Comparison of ENCODE assay signal across 8 cellular contexts in the genomic region with DNA sequence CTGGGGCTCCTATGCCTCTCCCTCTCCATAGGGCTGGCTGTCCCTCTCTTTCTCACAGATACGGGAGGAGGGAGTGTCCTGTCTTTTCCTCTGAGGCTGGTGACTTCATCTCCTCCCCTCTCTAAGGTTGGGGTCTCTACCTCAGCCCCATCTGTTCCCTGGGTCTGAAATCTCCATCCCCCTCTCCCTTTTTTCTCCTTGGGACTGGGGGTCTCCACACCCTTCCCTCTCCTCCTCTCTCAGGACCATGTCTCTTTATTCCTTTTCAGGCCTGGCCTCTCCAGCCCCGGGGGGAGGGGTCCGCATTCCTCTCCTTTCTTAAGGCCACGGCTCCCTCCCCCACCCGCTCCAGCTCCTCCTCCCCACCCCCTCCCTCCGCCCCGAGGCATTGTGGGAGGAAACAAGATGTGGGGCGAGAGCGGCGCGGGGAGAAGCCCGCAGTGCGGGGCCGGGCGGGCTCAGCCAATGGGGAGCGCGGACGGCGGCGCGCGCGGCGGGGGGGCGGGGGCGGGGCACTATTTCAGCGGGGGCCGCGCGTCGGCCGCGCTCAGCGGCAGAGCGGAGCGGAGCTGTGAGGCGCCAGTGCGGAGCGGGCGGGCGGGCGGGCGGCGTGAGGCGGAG. TPM values are rescaled to one million over a fixed set of nuclear protein-coding genes. Genes with fewer than 3 reads are reported as not detected.
DNase-seq lines count a peak whose midpoint lies in the region; ATAC-seq and TF ChIP-seq lines count a peak whose summit lies in the region.

A gene (plus strand): TSS at position 550 of the 621 bp plus-strand sequence. CDS start 3,672 bp downstream, outside the sequence.

- peak within 1 kb of the TSS; percentile 83 to 85 for H3K27ac Mint-ChIP-seq in T-cell

- H3K36me3 Mint-ChIP-seq in T-cell, result peaks cover 14% of the 10 kb centered on the region

- H3K27me3 ChIP-seq in heart left ventricle, result peaks cover 0 to 3% (median 0%) of the 10 kb centered on the region in 9 donors
- H3K27me3 ChIP-seq in transverse colon, result no peaks in the 10 kb centered on the region

- peak within 1 kb of the TSS; percentile 68 to 100 (median 98) for H3K4me3 ChIP-seq in heart left ventricle
- H3K4me3 ChIP-seq in transverse colon, result peak within 1 kb of the TSS; percentile 81 to 100 (median 96)

- H3K36me3 ChIP-seq in heart left ventricle, result peaks cover 0 to 28% (median 15%) of the 10 kb centered on the region in 9 donors
- H3K36me3 ChIP-seq in transverse colon, result no peaks in the 10 kb centered on the region

- no peak for TF ChIP-seq EP300 in transverse colon (IDR thresholded peaks at IDR 0.05; ENCODE audit: low read depth)

- ATAC-seq in HG02678 (IDR thresholded peaks at IDR 0.05; ENCODE audit: unreplicated experiment) (peak; percentile 80), T-cell (replicated peaks in 1 of 4) (peak; percentile 82 to 86 (median 84)), heart left ventricle (peak; percentile 91 to 93 (median 92))

- in situ Hi-C loops in transverse colon (cut with MboI; ENCODE audit: low pct_ligation_motif_present in 1 of 4, low pct_unique_long_range_greater_than_20kb in 1 of 4, low sequenced_read_pairs in 3 of 4), result loop anchor here in 1 of 4 donors (25.0 kb wide), 2 partner anchors 96 to 221 kb away; a partner anchor contains a TSS

- 0 to 1% (median 1%) methylated on average over 9 to 45 of the region's 45 CpGs for WGBS in adipose tissue, 3 donors
- 0 to 2% (median 1%) methylated on average over 16 to 45 of the region's 45 CpGs for WGBS in heart left ventricle, 4 donors
- 0 to 1% methylated on average over 1 to 5 of the region's 45 CpGs for WGBS in transverse colon (ENCODE audit: low coverage in 1 of 2), 2 donors

- H3K4me1 ChIP-seq in heart left ventricle, result peaks cover 5 to 44% (median 38%) of the 10 kb centered on the region in 12 donors
- peaks cover 23 to 40% (median 26%) of the 10 kb centered on the region in 4 donors for H3K4me1 ChIP-seq in transverse colon

- H3K27ac ChIP-seq in adipose tissue (ENCODE audit: low read depth, low read length), result peak within 1 kb of the TSS; percentile 36
- H3K27ac ChIP-seq in heart left ventricle, result peak within 1 kb of the TSS; percentile 53 to 99 (median 97)
- peak within 1 kb of the TSS; percentile 94 to 100 (median 98) for H3K27ac ChIP-seq in transverse colon

- no peaks in the 10 kb centered on the region for H3K9me3 Mint-ChIP-seq in T-cell

- no peaks in the 10 kb centered on the region for H3K27me3 Mint-ChIP-seq in T-cell

- intact Hi-C loops in heart left ventricle (cut with DNase I), result loop anchor here in 8 of 10 donors (1.0 to 10.0 kb wide), 5 partner anchors 76 to 1108 kb away; a partner anchor contains a TSS
- intact Hi-C loops in transverse colon (cut with DNase I; ENCODE audit: low total_unique reads), result loop anchor here (5.0 to 10.0 kb wide), 2 partner anchors 76 to 228 kb away; a partner anchor contains a TSS

- POLR2A ChIA-PET in T-cell (lab: Charles Lee), result interaction anchor here (0.6 to 0.7 kb wide), 12 partner anchors 9 to 1527 kb away, joined by 3 to 17 read pairs (median 6); a partner anchor contains a TSS

- H3K9me3 ChIP-seq in heart left ventricle (no peaks in the 10 kb centered on the region), transverse colon (no peaks in the 10 kb centered on the region)

- TF ChIP-seq POLR2A in heart left ventricle (IDR thresholded peaks at IDR 0.05) (no peak), transverse colon (IDR thresholded peaks at IDR 0.05) (no peak)

- DNase-seq in GM10266 (ENCODE audit: extremely low spot score) (peak; percentile 98), NCI-H1417 treated with DMSO at 0.1 percent for 48 hours (lab: John Stamatoyannopoulos, UW) (peak; percentile 15), T-cell (peak; percentile 79 to 91 (median 87)), heart left ventricle (peak; percentile 93 to 97 (median 96)), pons (ENCODE audit: low spot score) (peak; percentile 84), transverse colon (peak; percentile 94)

- TF ChIP-seq CTCF in GM10266 (IDR thresholded peaks at IDR 0.05; ENCODE audit: control insufficient read depth, insufficient read depth, low read depth, missing control alignments) (no peak), heart left ventricle (IDR thresholded peaks at IDR 0.05) (no peak), transverse colon (IDR thresholded peaks at IDR 0.05) (no peak)

- CTCF ChIA-PET in T-cell (lab: Charles Lee), result interaction anchor here in 1 of 2 donors (0.6 to 1.6 kb wide), 7 partner anchors 18 to 94 kb away, joined by 3 to 7 read pairs (median 4); a partner anchor contains a TSS

- H3K4me1 Mint-ChIP-seq in T-cell, result peaks cover 31 to 39% (median 36%) of the 10 kb centered on the region in 3 donors

- peak within 1 kb of the TSS; percentile 87 to 90 (median 87) for H3K4me3 Mint-ChIP-seq in T-cell

RNA-seq across cellular contexts. Expression of the gene that starts here (rescaled TPM):
- total RNA-seq in T-cell (10 to 100 TPM; 30.4 to 42.1 (median 34.9) TPM), heart left ventricle (100 to 1,000 TPM in 1 of 9 donors, 10 to 100 TPM in 8; 41.4 to 102 (median 74.0) TPM), transverse colon (10 to 100 TPM; 12.3 to 26.2 (median 22.7) TPM)
- polyA plus RNA-seq in adipose tissue (10 to 100 TPM; 11.1 to 39.3 (median 16.7) TPM), heart left ventricle (10 to 100 TPM; 70.8 to 89.4 TPM)

Comparison
In these comparisons a context has a peak if more than half of its experiments do, and no peak if none do; other contexts are left out.
1. Peak in every context shown above with its lines: DNase-seq, ATAC-seq, H3K4me3 ChIP-seq and H3K27ac ChIP-seq.
2. DNase-seq: peak in every context shown above with its lines; median percentile 98 in GM10266; 96 in heart left ventricle; 94 in transverse colon; 87 in T-cell; 84 in pons; 15 in NCI-H1417 treated with DMSO at 0.1 percent for 48 hours.
3. H3K27ac ChIP-seq: peak in every context shown above with its lines; median percentile 98 in transverse colon; 97 in heart left ventricle; 36 in adipose tissue.